8 cellular contexts compared by ENCODE assay signal in genomic region chr3:171328419-171329082, GRCh38.
DNase-seq lines count a peak whose midpoint lies in the region; ATAC-seq and TF ChIP-seq lines count a peak whose summit lies in the region.

No MANE protein-coding gene starts in this region.

- ATAC-seq in upper lobe of right lung (peak; percentile 91), GM21576 (IDR thresholded peaks at IDR 0.05; ENCODE audit: unreplicated experiment) (no peak)

- DNase-seq in ELF-1 (ENCODE audit: low read depth, low spot score) (peak; percentile 49), NAMALWA (ENCODE audit: low spot score) (peak; percentile 47), activated T-cell treated with anti-CD3 and anti-CD28 coated beads for 1 hour (ENCODE audit: low read depth) (peak; percentile 10), right atrium auricular region (ENCODE audit: low spot score) (peak; percentile 63), upper lobe of right lung (peak; percentile 65), SW 1271 (lab: John Stamatoyannopoulos, UW) (no peak), NCI-H2196 (lab: John Stamatoyannopoulos, UW; ENCODE audit: unreplicated experiment) (no peak)

- no peak overlapping the region for H3K27ac ChIP-seq in right atrium auricular region
- H3K27ac ChIP-seq in upper lobe of right lung = no peak overlapping the region

- TF ChIP-seq CTCF in right atrium auricular region (IDR thresholded peaks at IDR 0.05) = no peak
- peak; percentile 30 for TF ChIP-seq CTCF in upper lobe of right lung (IDR thresholded peaks at IDR 0.05)

- H3K9me3 ChIP-seq in right atrium auricular region (no peaks in the 10 kb centered on the region), upper lobe of right lung (no peaks in the 10 kb centered on the region)

- intact Hi-C loops in upper lobe of right lung (cut with DNase I) = no loop called here

- H3K27me3 ChIP-seq in right atrium auricular region = no peaks in the 10 kb centered on the region
- H3K27me3 ChIP-seq in upper lobe of right lung = no peaks in the 10 kb centered on the region

- H3K36me3 ChIP-seq in right atrium auricular region = no peaks in the 10 kb centered on the region
- no peaks in the 10 kb centered on the region for H3K36me3 ChIP-seq in upper lobe of right lung

- peaks cover 0 to 24% of the 10 kb centered on the region in 2 donors for H3K4me1 ChIP-seq in right atrium auricular region
- peaks cover 10% of the 10 kb centered on the region for H3K4me1 ChIP-seq in upper lobe of right lung

- H3K4me3 ChIP-seq in right atrium auricular region (no peak overlapping the region), upper lobe of right lung (no peak overlapping the region)

Comparison
In these comparisons a context has a peak if more than half of its experiments do, and no peak if none do; other contexts are left out.
1. DNase-seq: peak in ELF-1 (single experiment), NAMALWA (single experiment), activated T-cell treated with anti-CD3 and anti-CD28 coated beads for 1 hour (single experiment), right atrium auricular region (single experiment) and upper lobe of right lung (single experiment); none in SW 1271 (0 of 2) and NCI-H2196 (single experiment).